Comparison of ENCODE assay signal across 23 cellular contexts in the genomic region with DNA sequence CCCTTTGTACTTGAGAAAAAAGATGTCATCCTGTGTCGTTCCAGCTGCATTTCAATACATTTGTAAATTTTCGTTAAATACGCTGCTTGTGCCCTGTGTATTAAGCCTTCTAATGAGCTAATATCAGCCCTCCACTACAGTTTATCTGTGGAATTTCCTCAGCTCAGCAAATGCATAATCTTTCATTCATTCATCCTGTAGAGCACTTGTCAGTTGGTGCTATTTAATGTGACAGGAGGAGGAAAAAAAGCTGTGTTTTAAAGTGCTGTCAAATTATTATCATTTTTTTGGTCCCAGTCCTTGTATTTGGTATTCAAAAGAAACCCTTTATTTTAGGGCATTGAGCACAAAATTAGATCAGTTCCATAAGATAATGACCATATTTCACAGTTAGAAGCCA.
"Had no signal": no experiment of that assay in that cellular context is flagged by ENCODE, and none has a peak within 500 bp of the region (broad histone marks: within the 10 kb centered on the region; RNA-seq: fewer than 3 reads in every experiment).

No MANE protein-coding gene starts in this region.

- H3K27me3 Mint-ChIP-seq: activated CD4-positive, alpha-beta memory T cell treated with anti-CD3 and anti-CD28 coated beads, Interleukin-2, amount 10 ng/mL, durations not matched to agents 7 days and 5 days; activated CD4-positive, alpha-beta T cell treated with anti-CD3 and anti-CD28 coated beads, Interleukin-2, amount 10 ng/mL, durations not matched to agents 7 days and 5 days; activated naive CD4-positive, alpha-beta T cell treated with anti-CD3 and anti-CD28 coated beads, Interleukin-2, amount 10 ng/mL, durations not matched to agents 7 days and 5 days; activated naive CD8-positive, alpha-beta T cell treated with anti-CD3 and anti-CD28 coated beads, Interleukin-2, amount 10 ng/mL, durations not matched to agents 7 days and 5 days; activated T-cell treated with anti-CD3 and anti-CD28 coated beads, Interleukin-2, amount 50 U/mL, for 24 hours; brain; T-helper 17 cell had no signal

- H3K27ac Mint-ChIP-seq: activated CD4-positive, alpha-beta memory T cell treated with anti-CD3 and anti-CD28 coated beads, Interleukin-2, amount 10 ng/mL, durations not matched to agents 7 days and 5 days; activated CD4-positive, alpha-beta T cell treated with anti-CD3 and anti-CD28 coated beads, Interleukin-2, amount 10 ng/mL, durations not matched to agents 7 days and 5 days; activated naive CD4-positive, alpha-beta T cell treated with anti-CD3 and anti-CD28 coated beads, Interleukin-2, amount 10 ng/mL, durations not matched to agents 7 days and 5 days; activated naive CD4-positive, alpha-beta T cell treated with anti-CD3 and anti-CD28 coated beads, Interleukin-2, amount 50 U/mL, for 72 hours; activated naive CD8-positive, alpha-beta T cell treated with anti-CD3 and anti-CD28 coated beads, Interleukin-2, amount 10 ng/mL, durations not matched to agents 7 days and 5 days; activated T-cell treated with anti-CD3 and anti-CD28 coated beads, Interleukin-2, amount 50 U/mL, for 24 hours; activated T-cell treated with anti-CD3 and anti-CD28 coated beads, Interleukin-2, amount 50 U/mL, for 72 hours; T-helper 17 cell had no signal

- H3K4me3 Mint-ChIP-seq: activated CD4-positive, alpha-beta memory T cell treated with anti-CD3 and anti-CD28 coated beads, Interleukin-2, amount 10 ng/mL, durations not matched to agents 7 days and 5 days; activated CD4-positive, alpha-beta T cell treated with anti-CD3 and anti-CD28 coated beads, Interleukin-2, amount 10 ng/mL, durations not matched to agents 7 days and 5 days; activated naive CD4-positive, alpha-beta T cell treated with anti-CD3 and anti-CD28 coated beads, Interleukin-2, amount 10 ng/mL, durations not matched to agents 7 days and 5 days; activated naive CD8-positive, alpha-beta T cell treated with anti-CD3 and anti-CD28 coated beads, Interleukin-2, amount 10 ng/mL, durations not matched to agents 7 days and 5 days; activated T-cell treated with anti-CD3 and anti-CD28 coated beads, Interleukin-2, amount 50 U/mL, for 24 hours; activated T-cell treated with anti-CD3 and anti-CD28 coated beads, Interleukin-2, amount 50 U/mL, for 72 hours; T-helper 17 cell had no signal

- DNase-seq: activated CD4-positive, alpha-beta memory T cell treated with anti-CD3 and anti-CD28 coated beads, Interleukin-2, amount 10 ng/mL, durations not matched to agents 7 days and 5 days; activated CD4-positive, alpha-beta T cell treated with anti-CD3 and anti-CD28 coated beads for 1 hour; activated CD4-positive, alpha-beta T cell treated with anti-CD3 and anti-CD28 coated beads for 4 hours; activated CD4-positive, alpha-beta T cell treated with anti-CD3 and anti-CD28 coated beads, Interleukin-2, amount 10 ng/mL, durations not matched to agents 7 days and 5 days; activated CD4-positive, alpha-beta T cell treated with anti-CD3 and anti-CD28 coated beads, Interleukin-2, amount 50 U/mL, for 4 hours; activated CD8-positive, alpha-beta memory T cell treated with anti-CD3 and anti-CD28 coated beads, Interleukin-2, amount 50 U/mL, for 48 hours; activated gamma-delta T cell; activated naive CD4-positive, alpha-beta T cell; activated naive CD4-positive, alpha-beta T cell treated with anti-CD3 and anti-CD28 coated beads, Interleukin-2, amount 10 ng/mL, durations not matched to agents 7 days and 5 days; activated naive CD8-positive, alpha-beta T cell treated with anti-CD3 and anti-CD28 coated beads, Interleukin-2, amount 10 ng/mL, durations not matched to agents 7 days and 5 days; activated T-cell treated with anti-CD3 and anti-CD28 coated beads for 4 hours; activated T-cell treated with anti-CD3 and anti-CD28 coated beads, Interleukin-2, amount 50 U/mL, for 24 hours; activated T-cell treated with anti-CD3 and anti-CD28 coated beads, Interleukin-2, amount 50 U/mL, for 72 hours; central memory CD4-positive, alpha-beta T cell; cerebellar nuclear complex; colonic mucosa; effector CD8-positive, alpha-beta T cell; esophagus squamous epithelium; head of caudate nucleus; T-helper 1 cell; T-helper 17 cell had no signal

- H3K36me3 Mint-ChIP-seq: activated naive CD4-positive, alpha-beta T cell treated with anti-CD3 and anti-CD28 coated beads, Interleukin-2, amount 10 ng/mL, durations not matched to agents 7 days and 5 days; activated naive CD4-positive, alpha-beta T cell treated with anti-CD3 and anti-CD28 coated beads, Interleukin-2, amount 50 U/mL, for 72 hours; activated naive CD8-positive, alpha-beta T cell treated with anti-CD3 and anti-CD28 coated beads, Interleukin-2, amount 10 ng/mL, durations not matched to agents 7 days and 5 days had no signal

- H3K9me3 Mint-ChIP-seq: activated CD4-positive, alpha-beta memory T cell treated with anti-CD3 and anti-CD28 coated beads, Interleukin-2, amount 10 ng/mL, durations not matched to agents 7 days and 5 days; activated CD4-positive, alpha-beta T cell treated with anti-CD3 and anti-CD28 coated beads, Interleukin-2, amount 10 ng/mL, durations not matched to agents 7 days and 5 days; activated naive CD4-positive, alpha-beta T cell treated with anti-CD3 and anti-CD28 coated beads, Interleukin-2, amount 10 ng/mL, durations not matched to agents 7 days and 5 days; activated naive CD8-positive, alpha-beta T cell treated with anti-CD3 and anti-CD28 coated beads, Interleukin-2, amount 10 ng/mL, durations not matched to agents 7 days and 5 days had no signal

- H3K4me1 Mint-ChIP-seq: activated CD4-positive, alpha-beta memory T cell treated with anti-CD3 and anti-CD28 coated beads, Interleukin-2, amount 10 ng/mL, durations not matched to agents 7 days and 5 days; activated CD4-positive, alpha-beta T cell treated with anti-CD3 and anti-CD28 coated beads, Interleukin-2, amount 10 ng/mL, durations not matched to agents 7 days and 5 days; activated naive CD4-positive, alpha-beta T cell treated with anti-CD3 and anti-CD28 coated beads, Interleukin-2, amount 10 ng/mL, durations not matched to agents 7 days and 5 days; activated naive CD8-positive, alpha-beta T cell treated with anti-CD3 and anti-CD28 coated beads, Interleukin-2, amount 10 ng/mL, durations not matched to agents 7 days and 5 days; T-helper 17 cell had no signal

- ATAC-seq: activated naive CD4-positive, alpha-beta T cell treated with anti-CD3 and anti-CD28 coated beads, Interleukin-2, amount 50 U/mL, for 72 hours; activated T-cell treated with anti-CD3 and anti-CD28 coated beads, Interleukin-2, amount 50 U/mL, for 72 hours; T-helper 17 cell had no signal
